In genomic region chr1:89820423-89821321, GRCh38 we compare ENCODE assay signal across 1 cellular context.
A peak's percentile ranks its signal among the peaks of the same experiment; 100 is the strongest.
TF ChIP-seq lines count a peak whose summit lies in the region.

Gene LRRC8D (plus strand): TSS chr1:89821032. CDS start chr1:89933069, 112,037 bp downstream.

TF ChIP-seq in HepG2, 621 proteins besides CTCF, POLR2A, EP300 and RAD21 (continued from another document and continues in another):
- TF ChIP-seq ZBTB40 (IDR thresholded peaks at IDR 0.05): no peak
- peak; percentile 32; the same call in 1 of the 2 replicates for TF ChIP-seq ZBTB40 (CRISPR knock-in tag; IDR thresholded peaks at IDR 0.05)
- TF ChIP-seq SNAI1 (CRISPR knock-in tag; IDR thresholded peaks at IDR 0.05; ENCODE audit: borderline replicate concordance): peak; percentile 58; the same call in 1 of the 2 replicates
- TF ChIP-seq ZNF660 (CRISPR knock-in tag; IDR thresholded peaks at IDR 0.05; ENCODE audit: borderline replicate concordance, low read depth): no peak
- TF ChIP-seq ZNF646 (CRISPR knock-in tag; IDR thresholded peaks at IDR 0.05): no peak
- no peak for TF ChIP-seq ZNF749 (CRISPR knock-in tag; IDR thresholded peaks at IDR 0.05; ENCODE audit: borderline replicate concordance)
- no peak for TF ChIP-seq NAIF1 (CRISPR knock-in tag; IDR thresholded peaks at IDR 0.05; ENCODE audit: borderline replicate concordance)
- no peak for TF ChIP-seq RERE (CRISPR knock-in tag; IDR thresholded peaks at IDR 0.05; ENCODE audit: low read depth)
- TF ChIP-seq HNF1A (IDR thresholded peaks at IDR 0.05; ENCODE audit: low read depth): no peak
- no peak for TF ChIP-seq HNF1A (CRISPR knock-in tag; IDR thresholded peaks at IDR 0.05; ENCODE audit: borderline replicate concordance)
- TF ChIP-seq ZNF329 (CRISPR knock-in tag; IDR thresholded peaks at IDR 0.05; ENCODE audit: low read depth): no peak
- TF ChIP-seq DNMT3B (CRISPR knock-in tag; conservative IDR thresholded peaks at IDR 0.05): no peak
- no peak for TF ChIP-seq ZNF296 (CRISPR knock-in tag; conservative IDR thresholded peaks at IDR 0.05)
- TF ChIP-seq SKI (IDR thresholded peaks at IDR 0.05; ENCODE audit: partially characterized antibody): peak; percentile 33
- no peak for TF ChIP-seq ARID2 (CRISPR knock-in tag; IDR thresholded peaks at IDR 0.05; ENCODE audit: borderline replicate concordance)
- 0 out of 2 replicates have a peak, but pooled peaks have one; percentile 57 for TF ChIP-seq ZNF879 (CRISPR knock-in tag; IDR thresholded peaks at IDR 0.05)
- no peak for TF ChIP-seq ZSCAN21 (CRISPR knock-in tag; IDR thresholded peaks at IDR 0.05; ENCODE audit: borderline replicate concordance)
- no peak for TF ChIP-seq ZFYVE20 (CRISPR knock-in tag; IDR thresholded peaks at IDR 0.05; ENCODE audit: borderline replicate concordance, low read depth)
- no peak for TF ChIP-seq ISL2 (CRISPR knock-in tag; IDR thresholded peaks at IDR 0.05)
- no peak for TF ChIP-seq U2AF1 (optimal IDR thresholded peaks at IDR 0.05; ENCODE audit: low read depth, low read length)
- no peak for TF ChIP-seq HINFP (CRISPR knock-in tag; IDR thresholded peaks at IDR 0.05; ENCODE audit: low read depth)
- TF ChIP-seq SNAPC2 (CRISPR knock-in tag; IDR thresholded peaks at IDR 0.05): no peak
